Comparison of ENCODE assay signal across 27 cellular contexts in genomic region chr6:23368557-23368956, GRCh38.
"Had no signal": no experiment of that assay in that cellular context is flagged by ENCODE, and none has a peak within 500 bp of the region (broad histone marks: within the 10 kb centered on the region; RNA-seq: fewer than 3 reads in every experiment).

No MANE protein-coding gene starts in this region.

- H3K4me1 ChIP-seq: stomach, suprapubic skin, testis, thyroid gland, tibial artery, tibial nerve, transverse colon, upper lobe of left lung, upper lobe of right lung, uterus, vagina had no signal

- FAIRE-seq: urothelium cell line had no signal

- H3K4me3 ChIP-seq: stomach, suprapubic skin, testis, thoracic aorta, thyroid gland, tibial artery, tibial nerve, transverse colon, upper lobe of left lung, upper lobe of right lung, uterus, vagina had no signal

- H3K9me3 ChIP-seq: suprapubic skin, testis, thoracic aorta, thyroid gland, tibial artery, transverse colon, upper lobe of left lung, upper lobe of right lung, uterus, vagina had no signal

- ATAC-seq: stimulated activated effector memory CD8-positive, alpha-beta T cell treated with anti-CD3 and anti-CD28 coated beads, Interleukin-12 subunit alpha, Interleukin-12 subunit beta, amount 100 ng/mL, for 72 hours; stimulated activated memory B cell treated with anti-CD40 and anti-IgM and Interleukin-4, amounts not matched to agents 10 μg/mL and 1 μg/mL and 100 μg/mL, for 72 hours; stimulated activated naive B cell treated with anti-CD40 and anti-IgM and Interleukin-4, amounts not matched to agents 10 μg/mL and 1 μg/mL and 100 μg/mL, for 72 hours; stimulated activated naive CD8-positive, alpha-beta T cell treated with anti-CD3 and anti-CD28 coated beads, Interleukin-15, amount 100 ng/mL, for 72 hours; stimulated activated naive CD8-positive, alpha-beta T cell treated with anti-CD3 and anti-CD28 coated beads, Interleukin-15, Interleukin-2, amounts not matched to agents 100 U/mL and 50 U/mL, for 24 hours; upper lobe of right lung had no signal

- H3K27me3 ChIP-seq: stomach, suprapubic skin, testis, thyroid gland, tibial artery, tibial nerve, transverse colon, upper lobe of left lung, upper lobe of right lung, uterus, vagina had no signal

- H3K36me3 ChIP-seq: stomach, suprapubic skin, thoracic aorta, thyroid gland, tibial artery, tibial nerve, transverse colon, upper lobe of left lung, upper lobe of right lung, uterus, vagina had no signal

- H3K27ac ChIP-seq: stomach, suprapubic skin, testis, thoracic aorta, thyroid gland, tibial artery, tibial nerve, transverse colon, upper lobe of left lung, upper lobe of right lung, uterus, vagina had no signal

- DNase-seq: stimulated activated CD4-positive, alpha-beta T cell treated with anti-CD3 and anti-CD28 coated beads, Interleukin-2, amount 100 ng/mL, for 48 hours; stimulated activated CD4-positive, alpha-beta T cell treated with anti-CD3 and anti-CD28 coated beads, Interleukin-4, amount 100 ng/mL, for 1 hour; stimulated activated CD4-positive, alpha-beta T cell treated with anti-CD3 and anti-CD28 coated beads, Interleukin-4, amount 100 ng/mL, for 24 hours; stimulated activated CD4-positive, alpha-beta T cell treated with anti-CD3 and anti-CD28 coated beads, Interleukin-4, amount 100 ng/mL, for 4 hours; stimulated activated CD8-positive, alpha-beta memory T cell treated with anti-CD3 and anti-CD28 coated beads, Interleukin-4, amount 100 ng/mL, for 48 hours; stimulated activated naive B cell treated with anti-CD40 and anti-IgM and Interleukin-4, amounts not matched to agents 10 μg/mL and 1 μg/mL and 100 μg/mL, for 72 hours; stimulated activated naive CD4-positive, alpha-beta T cell; stimulated activated naive CD4-positive, alpha-beta T cell treated with Interleukin-2 at 50 U/mL for 16 hours; stimulated activated naive CD8-positive, alpha-beta T cell treated with anti-CD3 and anti-CD28 coated beads, Interleukin-15, amount 100 ng/mL, for 72 hours; stimulated activated naive CD8-positive, alpha-beta T cell treated with anti-CD3 and anti-CD28 coated beads, Interleukin-15, Interleukin-2, amounts not matched to agents 100 U/mL and 50 U/mL, for 24 hours; stomach; substantia nigra; testis; thyroid gland; tibial artery; transverse colon; trophoblast cell; upper lobe of left lung; upper lobe of right lung; uterus had no signal
